ENCODE assay signal across 29 cellular contexts in genomic region chr5:36682499-36682898, GRCh38.
"Had no signal": no experiment of that assay in that cellular context is flagged by ENCODE, and none has a peak within 500 bp of the region (broad histone marks: within the 10 kb centered on the region; RNA-seq: fewer than 3 reads in every experiment).

No MANE protein-coding gene starts in this region.

- H3K9me3 ChIP-seq: gastrocnemius medialis, ovary, prostate gland, stomach, suprapubic skin, transverse colon had no signal

- H3K4me3 Mint-ChIP-seq: activated naive CD4-positive, alpha-beta T cell treated with anti-CD3 and anti-CD28 coated beads for 36 hours; activated naive CD8-positive, alpha-beta T cell treated with anti-CD3 and anti-CD28 coated beads for 36 hours; activated T-helper 1 cell treated with anti-CD3 and anti-CD28 coated beads, Interleukin-12 subunit alpha, Interleukin-12 subunit beta, Interleukin-2, Interleukin-4 antibody, amounts not matched to agents 30 ng/mL and 10 ng/mL and 1 ng/mL, durations not matched to agents 14 hours and 24 hours and 36 hours; effector memory CD8-positive, alpha-beta T cell; mesothelial cell of epicardium; naive thymus-derived CD4-positive, alpha-beta T cell; stimulated activated naive B cell treated with anti-CD40 and anti-IgM and Interleukin-4, amounts not matched to agents 10 μg/mL and 1 μg/mL and 100 μg/mL, for 72 hours had no signal

- H3K9me3 Mint-ChIP-seq: activated naive CD4-positive, alpha-beta T cell treated with anti-CD3 and anti-CD28 coated beads for 36 hours; activated naive CD8-positive, alpha-beta T cell treated with anti-CD3 and anti-CD28 coated beads for 36 hours; activated T-helper 1 cell treated with anti-CD3 and anti-CD28 coated beads, Interleukin-12 subunit alpha, Interleukin-12 subunit beta, Interleukin-2, Interleukin-4 antibody, amounts not matched to agents 30 ng/mL and 10 ng/mL and 1 ng/mL, durations not matched to agents 14 hours and 24 hours and 36 hours; effector memory CD8-positive, alpha-beta T cell; mesothelial cell of epicardium; naive thymus-derived CD4-positive, alpha-beta T cell; stimulated activated naive B cell treated with anti-CD40 and anti-IgM and Interleukin-4, amounts not matched to agents 10 μg/mL and 1 μg/mL and 100 μg/mL, for 72 hours had no signal

- H3K36me3 Mint-ChIP-seq: activated naive CD8-positive, alpha-beta T cell treated with anti-CD3 and anti-CD28 coated beads for 36 hours; naive thymus-derived CD4-positive, alpha-beta T cell had no signal

- ATAC-seq: activated CD4-positive, CD25-positive, alpha-beta regulatory T cell treated with anti-CD3 and anti-CD28 coated beads, Interleukin-2, amount 50 U/mL, for 24 hours; effector memory CD8-positive, alpha-beta T cell; gastrocnemius medialis; left colon; naive thymus-derived CD4-positive, alpha-beta T cell; stimulated activated naive B cell treated with anti-CD40 and anti-IgM and Interleukin-4, amounts not matched to agents 10 μg/mL and 1 μg/mL and 100 μg/mL, for 72 hours had no signal

- H3K4me1 Mint-ChIP-seq: mesothelial cell of epicardium had no signal

- H3K4me3 ChIP-seq: coronary artery, gastrocnemius medialis, ovary, prostate gland, stomach, suprapubic skin, transverse colon had no signal

- DNase-seq: activated CD4-positive, alpha-beta T cell treated with anti-CD3 and anti-CD28 coated beads for 48 hours; activated CD4-positive, alpha-beta T cell treated with anti-CD3 and anti-CD28 coated beads, Interleukin-2, amount 50 U/mL, for 48 hours; activated CD8-positive, alpha-beta memory T cell treated with anti-CD3 and anti-CD28 coated beads, Interleukin-2, amount 50 U/mL, for 4 hours; activated effector memory CD4-positive, alpha-beta T cell treated with anti-CD3 and anti-CD28 coated beads, Interleukin-2, amount 50 U/mL, for 16 hours; activated naive CD4-positive, alpha-beta T cell treated with anti-CD3 and anti-CD28 coated beads for 36 hours; activated naive CD8-positive, alpha-beta T cell treated with anti-CD3 and anti-CD28 coated beads for 36 hours; activated T-cell treated with anti-CD3 and anti-CD28 coated beads, Interleukin-2, amount 50 U/mL, for 1 hour; brain microvascular endothelial cell; effector memory CD8-positive, alpha-beta T cell; erythroblast; gastrocnemius medialis; hippocampal formation; left colon; naive thymus-derived CD4-positive, alpha-beta T cell; ovary; retina; stimulated activated CD4-positive, alpha-beta T cell treated with anti-CD3 and anti-CD28 coated beads, Interleukin-15, amount 100 ng/mL, for 24 hours; stimulated activated CD4-positive, alpha-beta T cell treated with anti-CD3 and anti-CD28 coated beads, Interleukin-2, amount 100 ng/mL, for 24 hours; stimulated activated naive B cell treated with anti-CD40 and anti-IgM and Interleukin-4, amounts not matched to agents 10 μg/mL and 1 μg/mL and 100 μg/mL, for 72 hours; stomach; T-helper 9 cell; transverse colon had no signal

- H3K36me3 ChIP-seq: brain microvascular endothelial cell, gastrocnemius medialis, ovary, prostate gland, stomach, suprapubic skin, transverse colon had no signal

- H3K27ac Mint-ChIP-seq: activated naive CD4-positive, alpha-beta T cell treated with anti-CD3 and anti-CD28 coated beads for 36 hours; activated naive CD8-positive, alpha-beta T cell treated with anti-CD3 and anti-CD28 coated beads for 36 hours; activated T-helper 1 cell treated with anti-CD3 and anti-CD28 coated beads, Interleukin-12 subunit alpha, Interleukin-12 subunit beta, Interleukin-2, Interleukin-4 antibody, amounts not matched to agents 30 ng/mL and 10 ng/mL and 1 ng/mL, durations not matched to agents 14 hours and 24 hours and 36 hours; effector memory CD8-positive, alpha-beta T cell; mesothelial cell of epicardium; naive thymus-derived CD4-positive, alpha-beta T cell; stimulated activated naive B cell treated with anti-CD40 and anti-IgM and Interleukin-4, amounts not matched to agents 10 μg/mL and 1 μg/mL and 100 μg/mL, for 72 hours had no signal

- H3K27ac ChIP-seq: brain microvascular endothelial cell, coronary artery, gastrocnemius medialis, ovary, prostate gland, stomach, suprapubic skin, transverse colon, VCaP had no signal

- H3K4me1 ChIP-seq: gastrocnemius medialis, prostate gland, stomach, transverse colon had no signal

- H3K27me3 ChIP-seq: brain microvascular endothelial cell, gastrocnemius medialis, ovary, stomach, suprapubic skin, transverse colon had no signal

- H3K27me3 Mint-ChIP-seq: stimulated activated naive B cell treated with anti-CD40 and anti-IgM and Interleukin-4, amounts not matched to agents 10 μg/mL and 1 μg/mL and 100 μg/mL, for 72 hours had no signal
